In genomic region chr17:72392056-72393010, GRCh38 we compare ENCODE assay signal across 11 cellular contexts.
DNase-seq lines count a peak whose midpoint lies in the region; ATAC-seq and TF ChIP-seq lines count a peak whose summit lies in the region.
"Had no signal": no experiment of that assay in that cellular context is flagged by ENCODE, and none has a peak within 500 bp of the region (broad histone marks: within the 10 kb centered on the region; RNA-seq: fewer than 3 reads in every experiment).

No MANE protein-coding gene starts in this region.

- intact Hi-C loops in activated T-helper 2 cell treated with anti-CD3 and anti-CD28 coated beads, Interferon-gamma antibody, Interleukin-2, Interleukin-4, amounts not matched to agents 10 μg/mL and 5 μg/mL and 100 μg/mL, durations not matched to agents 14 hours and 24 hours and 36 hours (cut with micrococcal nuclease) = no loop called here

- H3K4me3 ChIP-seq in AG10803 (ENCODE audit: low read length) = no peak overlapping the region
- no peak overlapping the region for H3K4me3 ChIP-seq in fibroblast of villous mesenchyme (ENCODE audit: low read depth, low read length)
- H3K4me3 ChIP-seq: sigmoid colon, thoracic aorta had no signal

- DNase-seq in AG10803 (ENCODE audit: low read depth) = peak; percentile 89
- peak; percentile 82 to 93 for DNase-seq in NCI-H187 (lab: John Stamatoyannopoulos, UW)
- DNase-seq in fibroblast of villous mesenchyme (ENCODE audit: low read depth) = peak; percentile 92
- DNase-seq in activated T-helper 2 cell treated with anti-CD3 and anti-CD28 coated beads, Interferon-gamma antibody, Interleukin-2, Interleukin-4, amounts not matched to agents 10 μg/mL and 5 μg/mL and 100 μg/mL, durations not matched to agents 14 hours and 24 hours and 36 hours (ENCODE audit: low spot score) = no peak
- no peak for DNase-seq in stimulated activated naive CD4-positive, alpha-beta T cell treated with Interleukin-2 at 50 U/mL for 16 hours (lab: John Stamatoyannopoulos, UW)
- DNase-seq in activated CD8-positive, alpha-beta memory T cell treated with anti-CD3 and anti-CD28 coated beads, Interleukin-2, amount 50 U/mL, for 48 hours = no peak
- DNase-seq in NCI-H1105 treated with DMSO at 0.1 percent for 48 hours (lab: John Stamatoyannopoulos, UW) = no peak
- DNase-seq: RPMI8226, sigmoid colon had no signal

- no peaks in the 10 kb centered on the region for H3K9me3 Mint-ChIP-seq in activated T-helper 2 cell treated with anti-CD3 and anti-CD28 coated beads, Interferon-gamma antibody, Interleukin-2, Interleukin-4, amounts not matched to agents 10 μg/mL and 5 μg/mL and 100 μg/mL, durations not matched to agents 14 hours and 24 hours and 36 hours

- ATAC-seq in GM21390 (IDR thresholded peaks at IDR 0.05; ENCODE audit: unreplicated experiment) = peak; percentile 42

- H3K36me3 Mint-ChIP-seq in activated T-helper 2 cell treated with anti-CD3 and anti-CD28 coated beads, Interferon-gamma antibody, Interleukin-2, Interleukin-4, amounts not matched to agents 10 μg/mL and 5 μg/mL and 100 μg/mL, durations not matched to agents 14 hours and 24 hours and 36 hours (ENCODE audit: low read depth) = no peaks in the 10 kb centered on the region

- no peak overlapping the region for H3K4me3 Mint-ChIP-seq in activated T-helper 2 cell treated with anti-CD3 and anti-CD28 coated beads, Interferon-gamma antibody, Interleukin-2, Interleukin-4, amounts not matched to agents 10 μg/mL and 5 μg/mL and 100 μg/mL, durations not matched to agents 14 hours and 24 hours and 36 hours (ENCODE audit: low read depth)

- no peak for TF ChIP-seq CTCF in AG10803 (conservative IDR thresholded peaks at IDR 0.05; ENCODE audit: low read length)
- TF ChIP-seq CTCF in fibroblast of villous mesenchyme (IDR thresholded peaks at IDR 0.05; ENCODE audit: insufficient read depth, low read depth, low read length) = no peak

- H3K27ac Mint-ChIP-seq in activated T-helper 2 cell treated with anti-CD3 and anti-CD28 coated beads, Interferon-gamma antibody, Interleukin-2, Interleukin-4, amounts not matched to agents 10 μg/mL and 5 μg/mL and 100 μg/mL, durations not matched to agents 14 hours and 24 hours and 36 hours = no peak overlapping the region

- no peaks in the 10 kb centered on the region for H3K27me3 Mint-ChIP-seq in activated T-helper 2 cell treated with anti-CD3 and anti-CD28 coated beads, Interferon-gamma antibody, Interleukin-2, Interleukin-4, amounts not matched to agents 10 μg/mL and 5 μg/mL and 100 μg/mL, durations not matched to agents 14 hours and 24 hours and 36 hours (ENCODE audit: low read depth)

- H3K4me1 Mint-ChIP-seq in activated T-helper 2 cell treated with anti-CD3 and anti-CD28 coated beads, Interferon-gamma antibody, Interleukin-2, Interleukin-4, amounts not matched to agents 10 μg/mL and 5 μg/mL and 100 μg/mL, durations not matched to agents 14 hours and 24 hours and 36 hours (ENCODE audit: low read depth) = no peaks in the 10 kb centered on the region

Comparison
In these comparisons a context has a peak if more than half of its experiments do, and no peak if none do; other contexts are left out.
1. DNase-seq: peak in AG10803 (single experiment), NCI-H187 (2 of 2) and fibroblast of villous mesenchyme (single experiment); none in activated T-helper 2 cell treated with anti-CD3 and anti-CD28 coated beads, Interferon-gamma antibody, Interleukin-2, Interleukin-4, amounts not matched to agents 10 μg/mL and 5 μg/mL and 100 μg/mL, durations not matched to agents 14 hours and 24 hours and 36 hours (single experiment), stimulated activated naive CD4-positive, alpha-beta T cell treated with Interleukin-2 at 50 U/mL for 16 hours (single experiment), activated CD8-positive, alpha-beta memory T cell treated with anti-CD3 and anti-CD28 coated beads, Interleukin-2, amount 50 U/mL, for 48 hours (single experiment) and NCI-H1105 treated with DMSO at 0.1 percent for 48 hours (single experiment).